In the genomic region with DNA sequence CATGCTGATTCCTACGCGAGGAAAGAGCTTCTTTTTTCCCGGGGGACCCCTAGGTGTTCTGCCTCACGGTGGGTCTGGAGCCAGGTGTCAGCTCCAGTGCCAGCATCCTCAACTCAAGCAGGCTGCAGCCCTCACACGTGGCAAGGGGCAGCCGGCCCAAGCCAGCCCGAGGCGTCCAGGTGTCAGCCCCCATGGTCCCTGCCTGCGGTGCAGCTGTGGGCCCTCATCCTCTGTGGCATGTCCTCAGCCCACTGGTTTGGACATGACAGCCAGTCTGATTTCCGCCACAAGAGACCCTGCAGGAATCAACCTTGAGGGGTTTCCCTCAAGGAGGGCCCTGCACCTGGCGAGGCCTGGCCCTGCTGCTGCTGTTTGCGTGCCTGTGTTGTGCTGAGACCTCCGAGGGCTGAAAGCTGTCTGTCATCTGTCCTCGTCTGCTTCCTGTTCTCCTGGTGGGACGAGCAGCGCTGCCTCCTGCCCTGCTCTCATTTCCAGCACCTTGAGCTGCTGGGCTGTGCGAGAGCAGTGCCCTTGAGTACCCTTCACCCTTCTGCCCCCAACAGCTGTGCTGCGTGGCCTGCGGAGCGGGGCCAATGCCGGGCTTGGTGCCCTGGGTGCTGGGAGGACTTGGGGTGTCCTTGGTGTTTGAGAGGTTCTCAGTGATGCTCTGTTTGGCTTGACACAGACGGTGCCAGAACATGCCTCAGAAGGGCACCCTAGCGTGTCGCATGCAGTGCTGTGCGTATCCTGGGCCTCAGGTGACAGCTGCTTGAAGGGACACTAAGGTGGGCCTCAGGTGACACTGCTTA, we compare ENCODE assay signal across 21 cellular contexts.
"Had no signal": no experiment of that assay in that cellular context is flagged by ENCODE, and none has a peak within 500 bp of the region (broad histone marks: within the 10 kb centered on the region; RNA-seq: fewer than 3 reads in every experiment).

No MANE protein-coding gene starts in this region.

- H3K9me3 Mint-ChIP-seq: activated naive CD8-positive, alpha-beta T cell treated with anti-CD3 and anti-CD28 coated beads for 36 hours; activated T-helper 1 cell treated with anti-CD3 and anti-CD28 coated beads, Interleukin-12 subunit alpha, Interleukin-12 subunit beta, Interleukin-2, Interleukin-4 antibody, amounts not matched to agents 30 ng/mL and 10 ng/mL and 1 ng/mL, durations not matched to agents 14 hours and 24 hours and 36 hours; dendritic cell treated with granulocyte-macrophage colony-stimulating factor and Interleukin-4, amounts not matched to agents 40 ng/mL and 50 ng/mL, for 4 days; mesothelial cell of epicardium; nephron had no signal

- ATAC-seq: left colon; stimulated activated naive CD8-positive, alpha-beta T cell treated with anti-CD3 and anti-CD28 coated beads, Interleukin-15, Interleukin-2, amounts not matched to agents 100 U/mL and 50 U/mL, for 24 hours had no signal

- H3K27me3 ChIP-seq: transverse colon had no signal

- H3K9me3 ChIP-seq: transverse colon had no signal

- H3K4me1 ChIP-seq: transverse colon had no signal

- H3K27ac Mint-ChIP-seq: activated naive CD8-positive, alpha-beta T cell treated with anti-CD3 and anti-CD28 coated beads for 36 hours; activated T-helper 1 cell treated with anti-CD3 and anti-CD28 coated beads, Interleukin-12 subunit alpha, Interleukin-12 subunit beta, Interleukin-2, Interleukin-4 antibody, amounts not matched to agents 30 ng/mL and 10 ng/mL and 1 ng/mL, durations not matched to agents 14 hours and 24 hours and 36 hours; dendritic cell treated with granulocyte-macrophage colony-stimulating factor and Interleukin-4, amounts not matched to agents 40 ng/mL and 50 ng/mL, for 4 days; mesothelial cell of epicardium; nephron had no signal

- DNase-seq: activated CD4-positive, alpha-beta T cell treated with anti-CD3 and anti-CD28 coated beads, Interleukin-2, amount 50 U/mL, for 48 hours; activated naive CD4-positive, alpha-beta T cell; activated naive CD8-positive, alpha-beta T cell treated with anti-CD3 and anti-CD28 coated beads for 36 hours; amniotic stem cell; effector CD8-positive, alpha-beta T cell; foreskin fibroblast; hippocampal formation; islet precursor cell; left colon; occipital lobe; retina; stimulated activated CD4-positive, alpha-beta T cell treated with anti-CD3 and anti-CD28 coated beads, Interleukin-12 subunit alpha, Interleukin-12 subunit beta, amount 100 ng/mL, for 4 hours; stimulated activated CD4-positive, alpha-beta T cell treated with anti-CD3 and anti-CD28 coated beads, Interleukin-1b, Interleukin-23, amount 100 ng/mL, for 48 hours; stimulated activated naive CD8-positive, alpha-beta T cell treated with anti-CD3 and anti-CD28 coated beads, Interleukin-15, Interleukin-2, amounts not matched to agents 100 U/mL and 50 U/mL, for 24 hours; substantia nigra; transverse colon; WERI-Rb-1 had no signal

- H3K27me3 Mint-ChIP-seq: activated naive CD8-positive, alpha-beta T cell treated with anti-CD3 and anti-CD28 coated beads for 36 hours; dendritic cell treated with granulocyte-macrophage colony-stimulating factor and Interleukin-4, amounts not matched to agents 40 ng/mL and 50 ng/mL, for 4 days had no signal

- H3K4me3 ChIP-seq: transverse colon had no signal

- H3K4me3 Mint-ChIP-seq: activated naive CD8-positive, alpha-beta T cell treated with anti-CD3 and anti-CD28 coated beads for 36 hours; activated T-helper 1 cell treated with anti-CD3 and anti-CD28 coated beads, Interleukin-12 subunit alpha, Interleukin-12 subunit beta, Interleukin-2, Interleukin-4 antibody, amounts not matched to agents 30 ng/mL and 10 ng/mL and 1 ng/mL, durations not matched to agents 14 hours and 24 hours and 36 hours; dendritic cell treated with granulocyte-macrophage colony-stimulating factor and Interleukin-4, amounts not matched to agents 40 ng/mL and 50 ng/mL, for 4 days; mesothelial cell of epicardium; nephron had no signal

- H3K27ac ChIP-seq: transverse colon, WERI-Rb-1 had no signal

- H3K36me3 Mint-ChIP-seq: activated naive CD8-positive, alpha-beta T cell treated with anti-CD3 and anti-CD28 coated beads for 36 hours; mesothelial cell of epicardium had no signal

- H3K4me1 Mint-ChIP-seq: activated naive CD8-positive, alpha-beta T cell treated with anti-CD3 and anti-CD28 coated beads for 36 hours; mesothelial cell of epicardium; nephron had no signal

- H3K36me3 ChIP-seq: transverse colon had no signal
